In the genomic region with DNA sequence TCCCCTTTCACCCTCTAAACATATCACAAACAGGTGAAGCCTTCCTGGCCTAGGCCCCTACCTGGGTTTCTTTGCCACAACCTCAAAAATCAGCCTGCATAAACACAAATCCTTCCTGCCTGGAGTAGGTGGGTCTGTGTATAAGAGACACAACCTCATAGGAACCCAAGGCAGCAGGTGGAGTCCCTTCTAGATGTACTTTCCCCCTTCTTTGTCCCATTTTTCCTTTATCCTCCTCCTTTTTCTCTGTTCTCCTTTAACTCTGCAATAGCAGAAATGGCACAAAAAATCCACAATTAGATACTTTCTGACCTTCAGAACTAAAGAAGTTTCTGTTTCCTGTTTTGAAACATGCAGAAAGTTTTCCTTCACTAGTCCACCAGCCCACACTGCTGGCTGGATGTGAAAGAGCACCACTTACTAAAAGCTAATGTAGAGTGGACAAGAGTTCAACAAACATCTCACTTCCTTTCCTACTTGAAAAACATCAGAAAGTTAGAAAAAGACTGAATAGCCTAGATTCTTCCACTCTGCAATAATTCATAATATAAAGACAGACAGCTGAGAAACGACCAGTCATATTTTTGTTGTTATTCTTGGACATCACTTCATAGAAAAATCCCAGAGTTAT, we compare ENCODE assay signal across 10 cellular contexts. TPM values are rescaled to one million over a fixed set of nuclear protein-coding genes. Genes with fewer than 3 reads are reported as not detected.
A peak's percentile ranks its signal among the peaks of the same experiment; 100 is the strongest.
DNase-seq lines count a peak whose midpoint lies in the region; ATAC-seq and TF ChIP-seq lines count a peak whose summit lies in the region.
"Had no signal": no experiment of that assay in that cellular context is flagged by ENCODE, and none has a peak within 500 bp of the region (broad histone marks: within the 10 kb centered on the region; RNA-seq: fewer than 3 reads in every experiment).

No MANE protein-coding gene starts in this region.

- no peak for TF ChIP-seq CTCF in lower leg skin (IDR thresholded peaks at IDR 0.05)

- no peaks in the 10 kb centered on the region for H3K9me3 Mint-ChIP-seq in stimulated activated naive CD8-positive, alpha-beta T cell treated with anti-CD3 and anti-CD28 coated beads, Interleukin-15, Interleukin-2, amounts not matched to agents 100 ng/mL and 50 ng/mL, for 24 hours
- no peaks in the 10 kb centered on the region for H3K9me3 Mint-ChIP-seq in activated T-helper 17 cell treated with anti-CD3 and anti-CD28 coated beads, Interleukin-2, amount 50 U/mL, for 72 hours

- no peaks in the 10 kb centered on the region for H3K27me3 Mint-ChIP-seq in stimulated activated naive CD8-positive, alpha-beta T cell treated with anti-CD3 and anti-CD28 coated beads, Interleukin-15, Interleukin-2, amounts not matched to agents 100 ng/mL and 50 ng/mL, for 24 hours
- no peaks in the 10 kb centered on the region for H3K27me3 Mint-ChIP-seq in activated T-helper 17 cell treated with anti-CD3 and anti-CD28 coated beads, Interleukin-2, amount 50 U/mL, for 72 hours

- ATAC-seq in stimulated activated naive CD8-positive, alpha-beta T cell treated with anti-CD3 and anti-CD28 coated beads, Interleukin-15, Interleukin-2, amounts not matched to agents 100 U/mL and 50 U/mL, for 24 hours, result no peak
- ATAC-seq in activated T-helper 17 cell treated with anti-CD3 and anti-CD28 coated beads, Interleukin-2, amount 50 U/mL, for 72 hours (replicated peaks), result peak; percentile 35
- ATAC-seq in HG03378 (IDR thresholded peaks at IDR 0.05; ENCODE audit: unreplicated experiment), result no peak

- no peak overlapping the region for H3K4me3 ChIP-seq in lower leg skin (ENCODE audit: low read depth, poor library complexity, severe bottlenecking)

- WGBS in lower leg skin, 2 donors, result 21 to 29% methylated on average over 1 of the region's 1 CpG

- peaks cover 7% of the 10 kb centered on the region for H3K36me3 Mint-ChIP-seq in stimulated activated naive CD8-positive, alpha-beta T cell treated with anti-CD3 and anti-CD28 coated beads, Interleukin-15, Interleukin-2, amounts not matched to agents 100 ng/mL and 50 ng/mL, for 24 hours (ENCODE audit: low read depth)
- H3K36me3 Mint-ChIP-seq in activated T-helper 17 cell treated with anti-CD3 and anti-CD28 coated beads, Interleukin-2, amount 50 U/mL, for 72 hours (ENCODE audit: low read depth), result peaks cover 31% of the 10 kb centered on the region

- intact Hi-C loops in lower leg skin (cut with DNase I; ENCODE audit: low total_unique reads), result no loop called here

- no peak for TF ChIP-seq POLR2A in lower leg skin (IDR thresholded peaks at IDR 0.05)

- peak overlapping the region; percentile 61 for H3K27ac Mint-ChIP-seq in stimulated activated naive CD8-positive, alpha-beta T cell treated with anti-CD3 and anti-CD28 coated beads, Interleukin-15, Interleukin-2, amounts not matched to agents 100 ng/mL and 50 ng/mL, for 24 hours
- peak overlapping the region; percentile 65 for H3K27ac Mint-ChIP-seq in activated T-helper 17 cell treated with anti-CD3 and anti-CD28 coated beads, Interleukin-2, amount 50 U/mL, for 72 hours

- DNase-seq in stimulated activated naive CD8-positive, alpha-beta T cell treated with anti-CD3 and anti-CD28 coated beads, Interleukin-15, Interleukin-2, amounts not matched to agents 100 U/mL and 50 U/mL, for 24 hours, result no peak
- DNase-seq in iris pigment epithelial cell (ENCODE audit: low read depth) (peak; percentile 78), DMS153 treated with DMSO at 0.1 percent for 48 hours (lab: John Stamatoyannopoulos, UW; ENCODE audit: unreplicated experiment) (no peak), NCI-H226 (no peak), lower leg skin (ENCODE audit: low spot score in 2 of 2) (no peak)
- DNase-seq: activated CD4-positive, alpha-beta T cell treated with anti-CD3 and anti-CD28 coated beads, Interleukin-2, amount 50 U/mL, for 48 hours; stimulated activated CD4-positive, alpha-beta T cell treated with anti-CD3 and anti-CD28 coated beads, Interleukin-4, amount 100 ng/mL, for 4 hours had no signal

- peaks cover 32% of the 10 kb centered on the region for H3K4me1 Mint-ChIP-seq in stimulated activated naive CD8-positive, alpha-beta T cell treated with anti-CD3 and anti-CD28 coated beads, Interleukin-15, Interleukin-2, amounts not matched to agents 100 ng/mL and 50 ng/mL, for 24 hours (ENCODE audit: low read depth)
- peaks cover 33% of the 10 kb centered on the region for H3K4me1 Mint-ChIP-seq in activated T-helper 17 cell treated with anti-CD3 and anti-CD28 coated beads, Interleukin-2, amount 50 U/mL, for 72 hours

- no peak overlapping the region for H3K4me3 Mint-ChIP-seq in stimulated activated naive CD8-positive, alpha-beta T cell treated with anti-CD3 and anti-CD28 coated beads, Interleukin-15, Interleukin-2, amounts not matched to agents 100 ng/mL and 50 ng/mL, for 24 hours
- peak overlapping the region; percentile 51 for H3K4me3 Mint-ChIP-seq in activated T-helper 17 cell treated with anti-CD3 and anti-CD28 coated beads, Interleukin-2, amount 50 U/mL, for 72 hours

RNA-seq across cellular contexts. Expression of a gene that starts 11.2 kb away (rescaled TPM):
- 1 to 10 TPM; 1.1 to 4.1 TPM for total RNA-seq in activated T-helper 17 cell treated with anti-CD3 and anti-CD28 coated beads, Interleukin-2, amount 50 U/mL, for 72 hours
- total RNA-seq in lower leg skin, result 10 to 100 TPM; 16.0 to 33.1 (median 18.1) TPM
